1 cellular context compared by ENCODE assay signal in genomic region chr11:111926505-111927391, GRCh38.
TF ChIP-seq lines count a peak whose summit lies in the region.

No MANE protein-coding gene starts in this region.

TF ChIP-seq in HepG2, 621 proteins besides CTCF, POLR2A, EP300 and RAD21 (continued from another document and continues in another):
- TF ChIP-seq IKZF4 (CRISPR knock-in tag; IDR thresholded peaks at IDR 0.05; ENCODE audit: borderline replicate concordance, low read depth, not compliant biosample characterization) (no peak), ZC3H4 (CRISPR knock-in tag; IDR thresholded peaks at IDR 0.05; ENCODE audit: borderline replicate concordance) (no peak), ZKSCAN5 (CRISPR knock-in tag; IDR thresholded peaks at IDR 0.05) (no peak), ZNF746 (CRISPR knock-in tag; IDR thresholded peaks at IDR 0.05) (no peak; the same call in none of the 2 replicates), ZNF280D (CRISPR knock-in tag; IDR thresholded peaks at IDR 0.05) (no peak), ZFY (CRISPR knock-in tag; IDR thresholded peaks at IDR 0.05) (peak; percentile 89), CEBPZ (IDR thresholded peaks at IDR 0.05; ENCODE audit: low read length) (no peak), ZBTB4 (CRISPR knock-in tag; IDR thresholded peaks at IDR 0.05; ENCODE audit: borderline replicate concordance) (no peak), ZNF44 (CRISPR knock-in tag; IDR thresholded peaks at IDR 0.05) (no peak), HES4 (CRISPR knock-in tag; IDR thresholded peaks at IDR 0.05; ENCODE audit: borderline replicate concordance) (peak; percentile 55; the same call in 1 of the 2 replicates), STAT5B (CRISPR knock-in tag; IDR thresholded peaks at IDR 0.05) (no peak), ZNF609 (CRISPR knock-in tag; IDR thresholded peaks at IDR 0.05; ENCODE audit: borderline replicate concordance) (no peak), HNRNPK (IDR thresholded peaks at IDR 0.05; ENCODE audit: low read depth, low read length, poor library complexity, severe bottlenecking) (no peak), MZF1 (CRISPR knock-in tag; IDR thresholded peaks at IDR 0.05; ENCODE audit: borderline replicate concordance) (0 out of 2 replicates have a peak, but pooled peaks have one; percentile 44), XBP1 (CRISPR knock-in tag; IDR thresholded peaks at IDR 0.05) (0 out of 2 replicates have a peak, but pooled peaks have one; percentile 64), ATF3 (CRISPR knock-in tag; IDR thresholded peaks at IDR 0.05) (no peak), NCOR1 (IDR thresholded peaks at IDR 0.05; ENCODE audit: borderline replicate concordance, low read length) (peak; percentile 67; the same call in 1 of the 2 replicates), MTF2 (CRISPR knock-in tag; IDR thresholded peaks at IDR 0.05; ENCODE audit: borderline replicate concordance) (no peak), MED13 (CRISPR knock-in tag; IDR thresholded peaks at IDR 0.05) (no peak), PAXIP1 (CRISPR knock-in tag; conservative IDR thresholded peaks at IDR 0.05) (peak; percentile 86), ZNF549 (CRISPR knock-in tag; IDR thresholded peaks at IDR 0.05) (no peak), NFAT5 (CRISPR knock-in tag; IDR thresholded peaks at IDR 0.05) (peak; percentile 66; the same call in 1 of the 2 replicates), CHD2 (IDR thresholded peaks at IDR 0.05; ENCODE audit: low read depth, low read length) (no peak), GZF1 (CRISPR knock-in tag; IDR thresholded peaks at IDR 0.05) (0 out of 2 replicates have a peak, but pooled peaks have one; percentile 65), RBM39 (IDR thresholded peaks at IDR 0.05; ENCODE audit: low read depth, low read length, poor library complexity, severe bottlenecking) (peak; percentile 69), TRIM22 (IDR thresholded peaks at IDR 0.05) (no peak)
